Comparison of ENCODE assay signal across 1 cellular context in genomic region chr17:75515523-75516254, GRCh38.
TF ChIP-seq lines count a peak whose summit lies in the region.

Gene CASKIN2 (minus strand): TSS chr17:75515537. CDS start chr17:75513804, 1,733 bp downstream.

TF ChIP-seq in HEK293, 187 proteins besides CTCF, POLR2A, EP300 and RAD21 (continued from another document and continues in another):
- TF ChIP-seq INSM2 (tag by site-specific recombination; IDR thresholded peaks at IDR 0.05) (peak; percentile 43), BCL6B (tag by site-specific recombination; IDR thresholded peaks at IDR 0.05) (no peak), ZNF354C (tag by site-specific recombination; IDR thresholded peaks at IDR 0.05; ENCODE audit: borderline replicate concordance, low read depth) (no peak), ZNF433 (tag by site-specific recombination; IDR thresholded peaks at IDR 0.05; ENCODE audit: low read depth) (no peak), REST (tag by site-specific recombination; IDR thresholded peaks at IDR 0.05) (peak; percentile 100), ZNF629 (tag by site-specific recombination; IDR thresholded peaks at IDR 0.05) (peak; percentile 46; the same call in 1 of the 2 replicates), ZSCAN16 (tag by site-specific recombination; IDR thresholded peaks at IDR 0.05) (no peak), PATZ1 (tag by site-specific recombination; IDR thresholded peaks at IDR 0.05) (peak; percentile 99), TSHZ1 (tag by site-specific recombination; IDR thresholded peaks at IDR 0.05; ENCODE audit: borderline replicate concordance) (peak; percentile 23; the same call in 1 of the 2 replicates), ZNF654 (tag by site-specific recombination; IDR thresholded peaks at IDR 0.05; ENCODE audit: low read depth) (peak; percentile 50), ZFHX2 (tag by site-specific recombination; conservative IDR thresholded peaks at IDR 0.05) (peak; percentile 92), ZFP69B (tag by site-specific recombination; IDR thresholded peaks at IDR 0.05) (peak; percentile 30; the same call in 1 of the 2 replicates), ZNF610 (tag by site-specific recombination; IDR thresholded peaks at IDR 0.05; ENCODE audit: borderline replicate concordance) (peak; percentile 16), GLIS2 (tag by site-specific recombination; IDR thresholded peaks at IDR 0.05) (peak; percentile 98), MYNN (tag by site-specific recombination; IDR thresholded peaks at IDR 0.05; ENCODE audit: borderline replicate concordance) (peak; percentile 14; the same call in 1 of the 2 replicates), ZNF324 (tag by site-specific recombination; IDR thresholded peaks at IDR 0.05) (peak; percentile 82), OVOL3 (tag by site-specific recombination; IDR thresholded peaks at IDR 0.05) (no peak), ZBTB8A (tag by site-specific recombination; IDR thresholded peaks at IDR 0.05) (peak; percentile 99), ZNF350 (tag by site-specific recombination; IDR thresholded peaks at IDR 0.05) (no peak), ZNF473 (tag by site-specific recombination; IDR thresholded peaks at IDR 0.05) (no peak), ZBTB17 (tag by site-specific recombination; IDR thresholded peaks at IDR 0.05) (peak; percentile 79), ZNF24 (tag by site-specific recombination; IDR thresholded peaks at IDR 0.05) (peak; percentile 32; the same call in 1 of the 2 replicates), ZSCAN30 (tag by site-specific recombination; IDR thresholded peaks at IDR 0.05) (peak; percentile 86; the same call in 1 of the 2 replicates), ZNF280D (tag by site-specific recombination; IDR thresholded peaks at IDR 0.05) (no peak), ZNF211 (tag by site-specific recombination; IDR thresholded peaks at IDR 0.05; ENCODE audit: low read depth) (0 out of 2 replicates have a peak, but pooled peaks have one; percentile 21)
- TF ChIP-seq, protein P1, sequence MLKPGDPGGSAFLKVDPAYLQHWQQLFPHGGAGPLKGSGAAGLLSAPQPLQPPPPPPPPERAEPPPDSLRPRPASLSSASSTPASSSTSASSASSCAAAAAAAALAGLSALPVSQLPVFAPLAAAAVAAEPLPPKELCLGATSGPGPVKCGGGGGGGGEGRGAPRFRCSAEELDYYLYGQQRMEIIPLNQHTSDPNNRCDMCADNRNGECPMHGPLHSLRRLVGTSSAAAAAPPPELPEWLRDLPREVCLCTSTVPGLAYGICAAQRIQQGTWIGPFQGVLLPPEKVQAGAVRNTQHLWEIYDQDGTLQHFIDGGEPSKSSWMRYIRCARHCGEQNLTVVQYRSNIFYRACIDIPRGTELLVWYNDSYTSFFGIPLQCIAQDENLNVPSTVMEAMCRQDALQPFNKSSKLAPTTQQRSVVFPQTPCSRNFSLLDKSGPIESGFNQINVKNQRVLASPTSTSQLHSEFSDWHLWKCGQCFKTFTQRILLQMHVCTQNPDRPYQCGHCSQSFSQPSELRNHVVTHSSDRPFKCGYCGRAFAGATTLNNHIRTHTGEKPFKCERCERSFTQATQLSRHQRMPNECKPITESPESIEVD (tag by site-specific recombination; IDR thresholded peaks at IDR 0.05) = no peak
- TF ChIP-seq, protein P2, sequence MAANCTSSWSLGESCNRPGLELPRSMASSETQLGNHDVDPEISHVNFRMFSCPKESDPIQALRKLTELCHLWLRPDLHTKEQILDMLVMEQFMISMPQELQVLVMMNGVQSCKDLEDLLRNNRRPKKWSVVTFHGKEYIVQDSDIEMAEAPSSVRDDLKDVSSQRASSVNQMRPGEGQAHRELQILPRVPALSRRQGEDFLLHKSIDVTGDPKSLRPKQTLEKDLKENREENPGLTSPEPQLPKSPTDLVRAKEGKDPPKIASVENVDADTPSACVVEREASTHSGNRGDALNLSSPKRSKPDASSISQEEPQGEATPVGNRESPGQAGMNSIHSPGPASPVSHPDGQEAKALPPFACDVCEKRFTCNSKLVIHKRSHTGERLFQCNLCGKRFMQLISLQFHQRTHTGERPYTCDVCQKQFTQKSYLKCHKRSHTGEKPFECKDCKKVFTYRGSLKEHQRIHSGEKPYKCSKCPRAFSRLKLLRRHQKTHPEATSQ (tag by site-specific recombination; IDR thresholded peaks at IDR 0.05) = peak; percentile 43; the same call in 1 of the 2 replicates
- TF ChIP-seq, protein P3, sequence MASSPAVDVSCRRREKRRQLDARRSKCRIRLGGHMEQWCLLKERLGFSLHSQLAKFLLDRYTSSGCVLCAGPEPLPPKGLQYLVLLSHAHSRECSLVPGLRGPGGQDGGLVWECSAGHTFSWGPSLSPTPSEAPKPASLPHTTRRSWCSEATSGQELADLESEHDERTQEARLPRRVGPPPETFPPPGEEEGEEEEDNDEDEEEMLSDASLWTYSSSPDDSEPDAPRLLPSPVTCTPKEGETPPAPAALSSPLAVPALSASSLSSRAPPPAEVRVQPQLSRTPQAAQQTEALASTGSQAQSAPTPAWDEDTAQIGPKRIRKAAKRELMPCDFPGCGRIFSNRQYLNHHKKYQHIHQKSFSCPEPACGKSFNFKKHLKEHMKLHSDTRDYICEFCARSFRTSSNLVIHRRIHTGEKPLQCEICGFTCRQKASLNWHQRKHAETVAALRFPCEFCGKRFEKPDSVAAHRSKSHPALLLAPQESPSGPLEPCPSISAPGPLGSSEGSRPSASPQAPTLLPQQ (tag by site-specific recombination; IDR thresholded peaks at IDR 0.05) = peak; percentile 34; the same call in 1 of the 2 replicates
- TF ChIP-seq, protein P4, sequence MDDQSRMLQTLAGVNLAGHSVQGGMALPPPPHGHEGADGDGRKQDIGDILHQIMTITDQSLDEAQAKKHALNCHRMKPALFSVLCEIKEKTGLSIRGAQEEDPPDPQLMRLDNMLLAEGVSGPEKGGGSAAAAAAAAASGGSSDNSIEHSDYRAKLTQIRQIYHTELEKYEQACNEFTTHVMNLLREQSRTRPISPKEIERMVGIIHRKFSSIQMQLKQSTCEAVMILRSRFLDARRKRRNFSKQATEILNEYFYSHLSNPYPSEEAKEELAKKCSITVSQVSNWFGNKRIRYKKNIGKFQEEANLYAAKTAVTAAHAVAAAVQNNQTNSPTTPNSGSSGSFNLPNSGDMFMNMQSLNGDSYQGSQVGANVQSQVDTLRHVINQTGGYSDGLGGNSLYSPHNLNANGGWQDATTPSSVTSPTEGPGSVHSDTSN (CRISPR knock-in tag; IDR thresholded peaks at IDR 0.05) = peak; percentile 95
